Comparison of ENCODE assay signal across 12 cellular contexts in the genomic region with DNA sequence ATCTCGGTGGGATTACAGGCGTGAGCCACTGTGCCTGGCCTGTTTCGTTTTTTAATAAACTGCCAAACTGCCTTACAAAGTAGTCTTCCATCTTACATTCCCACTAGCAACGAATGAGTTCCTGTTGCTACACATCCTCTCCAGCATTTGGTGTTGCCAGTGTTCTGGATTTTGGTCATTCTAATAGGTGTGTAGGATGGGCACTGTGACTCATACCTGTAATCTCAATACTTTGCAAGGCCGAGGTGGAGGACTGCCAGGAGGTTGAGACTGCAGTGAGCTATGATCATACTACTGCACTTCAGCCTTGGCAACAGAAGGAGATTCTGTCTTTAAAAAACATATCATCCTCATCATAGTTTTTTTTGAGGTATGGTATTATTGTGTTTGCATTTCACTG. TPM values are rescaled to one million over a fixed set of nuclear protein-coding genes. Genes with fewer than 3 reads are reported as not detected.
A peak's percentile ranks its signal among the peaks of the same experiment; 100 is the strongest.
DNase-seq lines count a peak whose midpoint lies in the region; ATAC-seq and TF ChIP-seq lines count a peak whose summit lies in the region.
"Had no signal": no experiment of that assay in that cellular context is flagged by ENCODE, and none has a peak within 500 bp of the region (broad histone marks: within the 10 kb centered on the region; RNA-seq: fewer than 3 reads in every experiment).

No MANE protein-coding gene starts in this region.

- H2BK5ac ChIP-seq in mesendoderm (ENCODE audit: low read length), result no peak overlapping the region

- no peak overlapping the region for H2BK120ac ChIP-seq in mesendoderm (ENCODE audit: low read depth, low read length)

- H3K27me3 Mint-ChIP-seq in stimulated activated memory B cell treated with anti-CD40 and anti-IgM and Interleukin-4, amounts not matched to agents 10 μg/mL and 1 μg/mL and 100 μg/mL, for 72 hours, result no peaks in the 10 kb centered on the region
- H3K27me3 Mint-ChIP-seq: T-cell had no signal

- H3K27ac Mint-ChIP-seq in stimulated activated memory B cell treated with anti-CD40 and anti-IgM and Interleukin-4, amounts not matched to agents 10 μg/mL and 1 μg/mL and 100 μg/mL, for 72 hours, result no peak overlapping the region
- H3K27ac Mint-ChIP-seq: T-cell had no signal

- peaks cover 11% of the 10 kb centered on the region for H3K36me3 Mint-ChIP-seq in stimulated activated memory B cell treated with anti-CD40 and anti-IgM and Interleukin-4, amounts not matched to agents 10 μg/mL and 1 μg/mL and 100 μg/mL, for 72 hours

- H3K4me1 Mint-ChIP-seq in stimulated activated memory B cell treated with anti-CD40 and anti-IgM and Interleukin-4, amounts not matched to agents 10 μg/mL and 1 μg/mL and 100 μg/mL, for 72 hours, result no peaks in the 10 kb centered on the region
- H3K4me1 Mint-ChIP-seq: T-cell had no signal

- H4K8ac ChIP-seq in mesendoderm (ENCODE audit: low read depth, low read length), result no peak overlapping the region

- H2BK15ac ChIP-seq in mesendoderm (replicated peaks; ENCODE audit: low read depth), result no peak overlapping the region

- no peak overlapping the region for H3K4me3 Mint-ChIP-seq in stimulated activated memory B cell treated with anti-CD40 and anti-IgM and Interleukin-4, amounts not matched to agents 10 μg/mL and 1 μg/mL and 100 μg/mL, for 72 hours
- H3K4me3 Mint-ChIP-seq: T-cell had no signal

- no peaks in the 10 kb centered on the region for H3K27me3 ChIP-seq in mesendoderm (ENCODE audit: insufficient read depth, low read length, poor library complexity)

- peak; percentile 27 for DNase-seq in activated CD4-positive, alpha-beta T cell treated with anti-CD3 and anti-CD28 coated beads for 48 hours
- no peak for DNase-seq in activated CD4-positive, alpha-beta T cell treated with anti-CD3 and anti-CD28 coated beads, Interleukin-2, amount 50 U/mL, for 4 hours
- DNase-seq in astrocyte of the spinal cord (ENCODE audit: low read depth, low spot score), result peak; percentile 33
- no peak for DNase-seq in mesendoderm
- no peak for DNase-seq in NCI-H1436 treated with DMSO at 0.1 percent for 48 hours (lab: John Stamatoyannopoulos, UW)
- DNase-seq: activated effector memory CD4-positive, alpha-beta T cell treated with Interleukin-2 at 50 U/mL for 16 hours; NCI-H1694; substantia nigra; T-cell had no signal

- no peak overlapping the region for H3K56ac ChIP-seq in mesendoderm (ENCODE audit: low read length)

- no peaks in the 10 kb centered on the region for H3K36me3 ChIP-seq in mesendoderm (ENCODE audit: control insufficient read depth, insufficient read depth, low read length)

- no peak overlapping the region for H3K9ac ChIP-seq in mesendoderm (ENCODE audit: low read length)

- no peaks in the 10 kb centered on the region for H3K9me3 Mint-ChIP-seq in stimulated activated memory B cell treated with anti-CD40 and anti-IgM and Interleukin-4, amounts not matched to agents 10 μg/mL and 1 μg/mL and 100 μg/mL, for 72 hours
- H3K9me3 Mint-ChIP-seq: T-cell had no signal

- no peak overlapping the region for H3K4ac ChIP-seq in mesendoderm (ENCODE audit: low read depth, low read length)

- no peak for TF ChIP-seq CTCF in astrocyte of the spinal cord (IDR thresholded peaks at IDR 0.05; ENCODE audit: low read depth, low read length)

- no peaks in the 10 kb centered on the region for H3K4me1 ChIP-seq in mesendoderm (ENCODE audit: control insufficient read depth, low read depth, low read length)

- H3K4me3 ChIP-seq in astrocyte of the spinal cord (ENCODE audit: low read depth, low read length), result no peak overlapping the region
- no peak overlapping the region for H3K4me3 ChIP-seq in mesendoderm (ENCODE audit: low read length)

- H3K18ac ChIP-seq in mesendoderm (ENCODE audit: low read length), result no peak overlapping the region

- in situ Hi-C loops in astrocyte of the spinal cord (cut with HindIII; ENCODE audit: low sequenced_read_pairs), result no loop called here

- WGBS in mesendoderm (ENCODE audit: extremely low coverage, insufficient coverage, low lambda C conversion rate), result no CpG with 5 or more reads among the region's 5 CpGs

- no peaks in the 10 kb centered on the region for H3K79me1 ChIP-seq in mesendoderm (ENCODE audit: low read length)

- H3K4me2 ChIP-seq in mesendoderm (ENCODE audit: low read length), result no peak overlapping the region

- no peak overlapping the region for H2AK5ac ChIP-seq in mesendoderm (ENCODE audit: low read length)

- no peaks in the 10 kb centered on the region for H3K79me2 ChIP-seq in mesendoderm (ENCODE audit: control insufficient read depth, insufficient read depth, low read length)

- no peak overlapping the region for H3K23ac ChIP-seq in mesendoderm (ENCODE audit: low read length)

- peak; percentile 66 for ATAC-seq in HG03039 (IDR thresholded peaks at IDR 0.05; ENCODE audit: unreplicated experiment)
- ATAC-seq in stimulated activated memory B cell treated with anti-CD40 and anti-IgM and Interleukin-4, amounts not matched to agents 10 μg/mL and 1 μg/mL and 100 μg/mL, for 72 hours, result peak; percentile 68
- ATAC-seq in HG03469 (IDR thresholded peaks at IDR 0.05; ENCODE audit: unreplicated experiment), result no peak
- ATAC-seq: T-cell had no signal

- H3K27ac ChIP-seq in mesendoderm (ENCODE audit: low read depth, low read length), result no peak overlapping the region

- no peak overlapping the region for H4K5ac ChIP-seq in mesendoderm (ENCODE audit: low read length)

RNA-seq across cellular contexts. Expression of gene RSBN1L, which starts 21.4 kb away (rescaled TPM):
- 10.8 TPM for polyA plus RNA-seq in mesendoderm (2013, experiment 1 of 2)
- 10.7 TPM for polyA plus RNA-seq in mesendoderm (2013, experiment 2 of 2)

Comparison
In these comparisons a context has a peak if more than half of its experiments do, and no peak if none do; other contexts are left out.
1. DNase-seq: peak in activated CD4-positive, alpha-beta T cell treated with anti-CD3 and anti-CD28 coated beads for 48 hours (single experiment) and astrocyte of the spinal cord (single experiment); none in activated CD4-positive, alpha-beta T cell treated with anti-CD3 and anti-CD28 coated beads, Interleukin-2, amount 50 U/mL, for 4 hours (0 of 2), mesendoderm (single experiment) and NCI-H1436 treated with DMSO at 0.1 percent for 48 hours (single experiment).